In genomic region chr3:5198986-5199731, GRCh38 we compare ENCODE assay signal across 7 cellular contexts. TPM values are rescaled to one million over a fixed set of nuclear protein-coding genes. Genes with fewer than 3 reads are reported as not detected.
DNase-seq lines count a peak whose midpoint lies in the region; ATAC-seq and TF ChIP-seq lines count a peak whose summit lies in the region.

No MANE protein-coding gene starts in this region.

- peaks cover 92% of the 10 kb centered on the region for H3K79me2 ChIP-seq in SU-DHL-6 (ENCODE audit: insufficient read depth, low read length)

- no peak overlapping the region for H3K4me3 ChIP-seq in SU-DHL-6 (ENCODE audit: insufficient read depth, low read length, poor library complexity, severe bottlenecking)
- no peak overlapping the region for H3K4me3 ChIP-seq in right cardiac atrium (ENCODE audit: low read length)

- WGBS in right cardiac atrium = 72% methylated on average over 5 of the region's 5 CpGs

- H3K9ac ChIP-seq in SU-DHL-6 (ENCODE audit: low read length) = peak overlapping the region; percentile 35; the same call in 1 of the 2 replicates

- no peaks in the 10 kb centered on the region for H4K20me1 ChIP-seq in SU-DHL-6 (ENCODE audit: low read depth, low read length)

- H3K9me2 ChIP-seq in SU-DHL-6 (replicated peaks; ENCODE audit: insufficient read depth, low read length) = no peaks in the 10 kb centered on the region

- no peak for TF ChIP-seq CTCF in SU-DHL-6 (IDR thresholded peaks at IDR 0.05; ENCODE audit: insufficient read depth, low read length, poor library complexity, severe bottlenecking)

- H3F3A ChIP-seq in SU-DHL-6 (ENCODE audit: insufficient read depth) = peaks cover 59% of the 10 kb centered on the region

- H3K9me3 ChIP-seq in SU-DHL-6 (ENCODE audit: insufficient read depth, low read length) (no peaks in the 10 kb centered on the region), right cardiac atrium (ENCODE audit: control insufficient read depth, low read length) (no peaks in the 10 kb centered on the region)

- H3K4me1 ChIP-seq in right cardiac atrium (ENCODE audit: control insufficient read depth, insufficient read depth, low read length) = peaks cover 4% of the 10 kb centered on the region

- intact Hi-C loops in right cardiac atrium (cut with DNase I) = no loop called here

- no peak overlapping the region for H2AFZ ChIP-seq in SU-DHL-6 (ENCODE audit: low read depth, low read length, severe bottlenecking)

- H3K27ac ChIP-seq in SU-DHL-6 (ENCODE audit: low read depth, low read length) (peak overlapping the region; percentile 95), right cardiac atrium (ENCODE audit: low read length) (no peak overlapping the region)

- peaks cover 64% of the 10 kb centered on the region for H3K36me3 ChIP-seq in SU-DHL-6 (ENCODE audit: low read length)

- DNase-seq in pons (ENCODE audit: low spot score) (peak; percentile 32), right cardiac atrium (no peak), NCI-H2196 (lab: John Stamatoyannopoulos, UW; ENCODE audit: unreplicated experiment) (no peak)
- DNase-seq in stimulated activated CD4-positive, alpha-beta T cell treated with anti-CD3 and anti-CD28 coated beads, Interleukin-1b, Interleukin-23, amount 100 ng/mL, for 48 hours = no peak

- ATAC-seq in GM19351 (IDR thresholded peaks at IDR 0.05; ENCODE audit: unreplicated experiment) = peak; percentile 50
- peak; percentile 23 for ATAC-seq in HG03060 (IDR thresholded peaks at IDR 0.05; ENCODE audit: low read depth, unreplicated experiment)
- no peak for ATAC-seq in right cardiac atrium

- H3K27me3 ChIP-seq in SU-DHL-6 (ENCODE audit: low read length) (no peaks in the 10 kb centered on the region), right cardiac atrium (ENCODE audit: control insufficient read depth, insufficient read depth) (no peaks in the 10 kb centered on the region)

- H3K4me2 ChIP-seq in SU-DHL-6 (ENCODE audit: low read depth, low read length, poor library complexity, severe bottlenecking) = peak overlapping the region; percentile 62

RNA-seq across cellular contexts. Expression of gene EDEM1, which starts 11.7 kb away (rescaled TPM):
- 10 to 100 TPM in 3 of 4 donors, 1 to 10 TPM in 1; 8.0 to 16.6 (median 10.4) TPM for total RNA-seq in right cardiac atrium
- polyA plus RNA-seq in right cardiac atrium = 3.6 TPM

Comparison
In these comparisons a context has a peak if more than half of its experiments do, and no peak if none do; other contexts are left out.
1. ATAC-seq: peak in GM19351 (single experiment) and HG03060 (single experiment); none in right cardiac atrium (0 of 2).